In the genomic region with DNA sequence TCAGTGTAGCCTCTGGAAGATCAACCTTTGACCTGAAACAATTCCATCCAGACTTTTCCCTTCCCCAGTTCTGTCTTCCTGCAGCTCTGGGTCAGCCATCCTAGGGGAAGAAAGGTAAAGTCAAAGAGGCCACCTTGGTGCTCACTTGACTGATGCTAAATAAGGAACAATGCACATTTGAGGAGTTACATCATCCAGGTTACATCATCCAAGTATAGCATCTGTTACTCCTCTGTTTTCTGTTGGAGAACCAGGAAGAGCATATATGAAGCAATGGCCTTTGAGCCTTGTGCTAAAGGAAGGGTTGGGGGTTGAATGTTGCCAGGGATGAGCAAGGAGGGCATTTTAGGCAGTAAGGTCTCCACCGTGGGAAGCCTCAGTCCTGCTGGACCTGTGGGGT, we compare ENCODE assay signal across 23 cellular contexts. TPM values are rescaled to one million over a fixed set of nuclear protein-coding genes. Genes with fewer than 3 reads are reported as not detected.
DNase-seq lines count a peak whose midpoint lies in the region; ATAC-seq, FAIRE-seq and TF ChIP-seq lines count a peak whose summit lies in the region.
"Had no signal": no experiment of that assay in that cellular context is flagged by ENCODE, and none has a peak within 500 bp of the region (broad histone marks: within the 10 kb centered on the region; RNA-seq: fewer than 3 reads in every experiment).

No MANE protein-coding gene starts in this region.

- H3K4ac ChIP-seq in mesendoderm (ENCODE audit: low read depth, low read length): no peak overlapping the region

- no peak overlapping the region for H2AK5ac ChIP-seq in mesendoderm (ENCODE audit: low read length)

- no peak for FAIRE-seq in HepG2 (lab: Jason Lieb, UNC)
- FAIRE-seq: H54, K562 had no signal

- no peak for TF ChIP-seq EP300 in HepG2 (IDR thresholded peaks at IDR 0.05; ENCODE audit: low read depth in 2 of 2, low read length in 2 of 2)
- no peak for TF ChIP-seq EP300 in HepG2 (CRISPR knock-in tag; IDR thresholded peaks at IDR 0.05; ENCODE audit: borderline replicate concordance)

- H3K9ac ChIP-seq in HepG2 (ENCODE audit: insufficient read depth, low read depth, low read length) (no peak overlapping the region), mammary epithelial cell (ENCODE audit: insufficient read depth, low read length) (no peak overlapping the region), mesendoderm (ENCODE audit: low read length) (no peak overlapping the region)

- H4K8ac ChIP-seq in mesendoderm (ENCODE audit: low read depth, low read length): no peak overlapping the region

- H3K9me3 ChIP-seq in HepG2 (ENCODE audit: low read length) (no peaks in the 10 kb centered on the region; the same call in 1 of the 2 replicates), right lobe of liver (no peaks in the 10 kb centered on the region), mammary epithelial cell (replicated peaks; ENCODE audit: insufficient read depth, low read length) (no peaks in the 10 kb centered on the region), esophagus squamous epithelium (no peaks in the 10 kb centered on the region)
- H3K9me3 ChIP-seq: SJSA1 had no signal

- no peak overlapping the region for H3K23ac ChIP-seq in mesendoderm (ENCODE audit: low read length)

- no peaks in the 10 kb centered on the region for H3K79me1 ChIP-seq in mesendoderm (ENCODE audit: low read length)

- no peak for TF ChIP-seq RAD21 in HepG2 (CRISPR knock-in tag; IDR thresholded peaks at IDR 0.05)

- H3K18ac ChIP-seq in mesendoderm (ENCODE audit: low read length): no peak overlapping the region

- TF ChIP-seq POLR2A in HepG2 (IDR thresholded peaks at IDR 0.05; ENCODE audit: insufficient read depth in 1 of 2, low read depth in 2 of 2, low read length in 2 of 2) (no peak), right lobe of liver (IDR thresholded peaks at IDR 0.05) (no peak), esophagus squamous epithelium (IDR thresholded peaks at IDR 0.05) (no peak)

- in situ Hi-C loops in HepG2 (cut with HindIII; ENCODE audit: extremely low pct_ligation_motif_present, low pct_unique_long_range_greater_than_20kb): no loop called here
- in situ Hi-C loops in mammary epithelial cell (cut with MboI; ENCODE audit: low sequenced_read_pairs in 2 of 2): no loop called here

- no peaks in the 10 kb centered on the region for H3K4me1 ChIP-seq in HepG2 (ENCODE audit: insufficient read depth, low read length)
- no peaks in the 10 kb centered on the region for H3K4me1 ChIP-seq in right lobe of liver
- peaks cover 21% of the 10 kb centered on the region for H3K4me1 ChIP-seq in mammary epithelial cell (ENCODE audit: insufficient read depth, low read length)
- H3K4me1 ChIP-seq in mesendoderm (ENCODE audit: control insufficient read depth, low read depth, low read length): no peaks in the 10 kb centered on the region
- peaks cover 0 to 11% (median 4%) of the 10 kb centered on the region in 3 donors for H3K4me1 ChIP-seq in esophagus squamous epithelium
- H3K4me1 ChIP-seq: SJSA1 had no signal

- CTCF ChIA-PET in HepG2 (lab: Yijun Ruan, JAX; ENCODE audit: low intra/inter-chr PET ratio, low total read pairs): no interaction called here
- CTCF ChIA-PET in mammary epithelial cell (lab: Charles Lee; ENCODE audit: low non-redundant PET): no interaction called here

- no peaks in the 10 kb centered on the region for H4K20me1 ChIP-seq in HepG2 (ENCODE audit: insufficient read depth, low read length)
- no peaks in the 10 kb centered on the region for H4K20me1 ChIP-seq in mammary epithelial cell (ENCODE audit: insufficient read depth, low read length)

- peaks cover 1 to 3% of the 10 kb centered on the region in 2 experiments; a peak in 2 of 5 replicates for H3K27me3 ChIP-seq in HepG2 (ENCODE audit: control insufficient read depth in 1 of 2, insufficient read depth in 2 of 2, low read length in 2 of 2)
- peaks cover 0 to 3% of the 10 kb centered on the region in 2 donors for H3K27me3 ChIP-seq in right lobe of liver
- no peaks in the 10 kb centered on the region for H3K27me3 ChIP-seq in mammary epithelial cell (ENCODE audit: insufficient read depth, low read length)
- peaks cover 10% of the 10 kb centered on the region for H3K27me3 ChIP-seq in mesendoderm (ENCODE audit: insufficient read depth, low read length, poor library complexity)
- H3K27me3 ChIP-seq in esophagus squamous epithelium: peaks cover 0 to 57% (median 2%) of the 10 kb centered on the region in 4 donors

- ATAC-seq in HepG2 (no peak), right lobe of liver (no peak), left cardiac atrium (no peak)
- ATAC-seq: CD8-positive, alpha-beta T cell; K562; Right ventricle myocardium inferior had no signal

- BruUV-seq in HepG2 (replicated peaks; lab: Mats Ljungman, UMichigan): no TSS peak
- BruUV-seq in mammary epithelial cell (replicated peaks; lab: Mats Ljungman, UMichigan): no TSS peak

- DNase-seq in DMS53 (lab: John Stamatoyannopoulos, UW): peak; percentile 41
- no peak for DNase-seq in DMS53 treated with DMSO at 0.1 percent for 48 hours (lab: John Stamatoyannopoulos, UW; ENCODE audit: unreplicated experiment)
- DNase-seq in HepG2 (ENCODE audit: low spot score): no peak
- DNase-seq in right lobe of liver: no peak
- DNase-seq in mammary epithelial cell: peak; percentile 21
- peak; percentile 14 for DNase-seq in mesendoderm
- no peak for DNase-seq in esophagus squamous epithelium (lab: John Stamatoyannopoulos, UW)
- no peak for DNase-seq in left cardiac atrium
- DNase-seq: 8988T; AML-193; C1 segment of cervical spinal cord; CD8-positive, alpha-beta T cell; DMS79; HFFc6; NCI-H1417; NCI-H1694 treated with DMSO at 0.1 percent for 48 hours; NCI-H2107; NCI-H345; NCI-H82 had no signal

- no peak overlapping the region for H2BK15ac ChIP-seq in mesendoderm (replicated peaks; ENCODE audit: low read depth)

- H3K4me3 ChIP-seq in HepG2 (replicated peaks in 1 of 3; ENCODE audit: insufficient read depth in 1 of 3, low read depth in 2 of 3, low read length in 3 of 3) (no peak overlapping the region), right lobe of liver (no peak overlapping the region), mammary epithelial cell (replicated peaks in 1 of 3; ENCODE audit: insufficient read depth in 1 of 3, low read depth in 2 of 3, low read length in 3 of 3) (no peak overlapping the region), mesendoderm (ENCODE audit: low read length) (no peak overlapping the region), esophagus squamous epithelium (no peak overlapping the region)
- H3K4me3 ChIP-seq: K562, SJSA1 had no signal

- H2BK120ac ChIP-seq in mesendoderm (ENCODE audit: low read depth, low read length): no peak overlapping the region

- H3K36me3 ChIP-seq in HepG2 (replicated peaks in 1 of 2; ENCODE audit: control insufficient read depth in 1 of 2, insufficient read depth in 2 of 2, low read length in 2 of 2) (no peaks in the 10 kb centered on the region), right lobe of liver (no peaks in the 10 kb centered on the region), mammary epithelial cell (ENCODE audit: insufficient read depth, low read length) (no peaks in the 10 kb centered on the region), mesendoderm (ENCODE audit: control insufficient read depth, insufficient read depth, low read length) (no peaks in the 10 kb centered on the region), esophagus squamous epithelium (no peaks in the 10 kb centered on the region)
- H3K36me3 ChIP-seq: SJSA1 had no signal

- dilution Hi-C loops in mammary epithelial cell (cut with HindIII; ENCODE audit: low sequenced_read_pairs): no loop called here

- intact Hi-C loops in HepG2 (cut with micrococcal nuclease; ENCODE audit: unreplicated experiment): no loop called here
- intact Hi-C loops in right lobe of liver (cut with DNase I): no loop called here
- intact Hi-C loops in mammary epithelial cell (cut with micrococcal nuclease): no loop called here
- intact Hi-C loops in esophagus squamous epithelium (cut with DNase I): no loop called here
- intact Hi-C loops in left cardiac atrium (cut with DNase I): no loop called here

- no peak overlapping the region for H3K27ac ChIP-seq in HepG2 (ENCODE audit: extremely low read length, insufficient read depth, low read length)
- no peak overlapping the region for H3K27ac ChIP-seq in right lobe of liver
- H3K27ac ChIP-seq in mammary epithelial cell (ENCODE audit: insufficient read depth, low read depth, low read length): no peak overlapping the region
- no peak overlapping the region for H3K27ac ChIP-seq in mesendoderm (ENCODE audit: low read depth, low read length)
- H3K27ac ChIP-seq in esophagus squamous epithelium: no peak overlapping the region
- H3K27ac ChIP-seq: SJSA1 had no signal

- H3K4me2 ChIP-seq in HepG2 (ENCODE audit: low read depth, low read length): no peak overlapping the region
- no peak overlapping the region for H3K4me2 ChIP-seq in mammary epithelial cell (ENCODE audit: insufficient read depth, low read depth, low read length)
- H3K4me2 ChIP-seq in mesendoderm (ENCODE audit: low read length): no peak overlapping the region

- TF ChIP-seq CTCF in HepG2 (CRISPR knock-in tag; IDR thresholded peaks at IDR 0.05) (no peak), right lobe of liver (IDR thresholded peaks at IDR 0.05) (no peak), mammary epithelial cell (conservative IDR thresholded peaks at IDR 0.05 in 1 of 2, IDR thresholded peaks at IDR 0.05 in 1 of 2; ENCODE audit: extremely low read depth in 1 of 2, insufficient read depth in 1 of 2, low read depth in 1 of 2, low read length in 2 of 2) (no peak), esophagus squamous epithelium (IDR thresholded peaks at IDR 0.05) (no peak)

- no peak overlapping the region for H3K56ac ChIP-seq in mesendoderm (ENCODE audit: low read length)

- H4K5ac ChIP-seq in mesendoderm (ENCODE audit: low read length): no peak overlapping the region

- no peaks in the 10 kb centered on the region for H3K79me2 ChIP-seq in HepG2 (ENCODE audit: insufficient read depth, low read length)
- H3K79me2 ChIP-seq in mammary epithelial cell (ENCODE audit: insufficient read depth, low read length): no peaks in the 10 kb centered on the region
- H3K79me2 ChIP-seq in mesendoderm (ENCODE audit: control insufficient read depth, insufficient read depth, low read length): no peaks in the 10 kb centered on the region

- no peak overlapping the region for H2BK5ac ChIP-seq in mesendoderm (ENCODE audit: low read length)

- 0% methylated on average over 1 of the region's 1 CpG for whole genome bisulfite sequencing in HepG2 (ENCODE audit: low lambda C conversion rate)
- WGBS in right lobe of liver (ENCODE audit: insufficient coverage, low coverage, low lambda C conversion rate, missing lambda C conversion rate): no CpG with 5 or more reads among the region's 1 CpG
- WGBS in mammary epithelial cell (ENCODE audit: low coverage, missing lambda C conversion rate): 100% methylated on average over 1 of the region's 1 CpG
- WGBS in mesendoderm (ENCODE audit: extremely low coverage, insufficient coverage, low lambda C conversion rate): no CpG with 5 or more reads among the region's 1 CpG
- 86 to 90% methylated on average over 1 of the region's 1 CpG for WGBS in esophagus squamous epithelium, 2 donors

- H2AFZ ChIP-seq in HepG2 (ENCODE audit: low read length) (no peak overlapping the region), mammary epithelial cell (ENCODE audit: low read depth, low read length) (peak overlapping the region; percentile 68)

- POLR2A ChIA-PET in HepG2 (lab: Yijun Ruan, JAX): no interaction called here

RNA-seq across cellular contexts. Expression of gene DSCAM, which starts 3.1 kb away (rescaled TPM):
- not detected in 2 replicates for total RNA-seq in HepG2 (2016; rRNA removed; fragmentation: Illumina TruSeq; extraction: Trizol)
- not detected in 2 replicates for total RNA-seq in HepG2 (2016; cell fraction: cytosol; rRNA removed; fragmentation: Illumina TruSeq; extraction: Trizol; ENCODE audit: low read depth)
- total RNA-seq in HepG2 (2016; cell fraction: insoluble cytoplasmic fraction; rRNA removed; fragmentation: Illumina TruSeq; extraction: Trizol): not detected in 2 replicates
- total RNA-seq in HepG2 (2016; cell fraction: membrane; rRNA removed; fragmentation: Illumina TruSeq; extraction: Trizol): not detected in 2 replicates
- not detected in 2 replicates for total RNA-seq in HepG2 (2016; cell fraction: nucleus; rRNA removed; fragmentation: Illumina TruSeq; extraction: Trizol)
- not detected in 2 replicates for polyA plus RNA-seq in HepG2 (2011; rRNA removed)
- polyA plus RNA-seq in HepG2 (2011; cell fraction: cytosol; rRNA removed): not detected in 2 replicates
- polyA plus RNA-seq in HepG2 (2011; cell fraction: nucleus; rRNA removed): not detected in 2 replicates
- not detected in 2 replicates for polyA plus RNA-seq in HepG2 (2012)
- polyA plus RNA-seq in HepG2 (2016; cell fraction: cytosol; fragmentation: Illumina TruSeq; extraction: Trizol; ENCODE audit: low read depth): not detected in 2 replicates
- not detected in 2 replicates for polyA plus RNA-seq in HepG2 (2016; cell fraction: insoluble cytoplasmic fraction; fragmentation: Illumina TruSeq; extraction: Trizol; ENCODE audit: low read depth)
- polyA plus RNA-seq in HepG2 (2016; cell fraction: membrane; fragmentation: Illumina TruSeq; extraction: Trizol; ENCODE audit: low read depth): not detected in 2 replicates
- polyA plus RNA-seq in HepG2 (2016; cell fraction: nucleus; fragmentation: Illumina TruSeq; extraction: Trizol; ENCODE audit: insufficient read depth, low read depth): not detected in 2 replicates
- polyA minus RNA-seq in HepG2 (2011; rRNA and poly(A)+ RNA removed; ENCODE audit: low replicate concordance): not detected in 2 replicates
- polyA minus RNA-seq in HepG2 (2011; cell fraction: cytosol; rRNA and poly(A)+ RNA removed): not detected in 2 replicates
- polyA minus RNA-seq in HepG2 (2011; cell fraction: nucleus; rRNA and poly(A)+ RNA removed): not detected in 2 replicates
- total RNA-seq in right lobe of liver: under 1 TPM in 4 of 6 experiments, not detected in 2; 0.04 to 0.16 (median 0.06) TPM
- 1 to 10 TPM; 4.7 to 8.1 TPM for total RNA-seq in mammary epithelial cell
- 3.6 TPM for polyA plus RNA-seq in mammary epithelial cell
- 7.0 TPM for polyA minus RNA-seq in mammary epithelial cell
- 0.07 TPM for polyA plus RNA-seq in mesendoderm (2013, experiment 1 of 2)
- 0.07 TPM for polyA plus RNA-seq in mesendoderm (2013, experiment 2 of 2)
- under 1 TPM in 2 of 4 donors, not detected in 2; 0.04 to 0.06 TPM for total RNA-seq in esophagus squamous epithelium
- not detected for total RNA-seq in left cardiac atrium
- total RNA-seq: CD8-positive, alpha-beta T cell; K562; Right ventricle myocardium inferior; SJSA1 had no signal
- polyA plus RNA-seq: K562 had no signal

Comparison
In these comparisons a context has a peak if more than half of its experiments do, and no peak if none do; other contexts are left out.
1. DNase-seq: peak in DMS53 (single experiment), mammary epithelial cell (single experiment) and mesendoderm (single experiment); none in DMS53 treated with DMSO at 0.1 percent for 48 hours (single experiment), HepG2 (single experiment), right lobe of liver (0 of 3), esophagus squamous epithelium (single experiment) and left cardiac atrium (single experiment).